Comparison of ENCODE assay signal across 14 cellular contexts in genomic region chr6:36138667-36139066, GRCh38. TPM values are rescaled to one million over a fixed set of nuclear protein-coding genes. Genes with fewer than 3 reads are reported as not detected.
DNase-seq lines count a peak whose midpoint lies in the region; ATAC-seq and TF ChIP-seq lines count a peak whose summit lies in the region.
"Had no signal": no experiment of that assay in that cellular context is flagged by ENCODE, and none has a peak within 500 bp of the region (broad histone marks: within the 10 kb centered on the region; RNA-seq: fewer than 3 reads in every experiment).

No MANE protein-coding gene starts in this region.

- WGBS in sigmoid colon, 2 donors = 92 to 93% methylated on average over 15 of the region's 15 CpGs
- 89 to 92% (median 92%) methylated on average over 15 of the region's 15 CpGs for WGBS in psoas muscle, 3 donors

- H3K27me3 Mint-ChIP-seq in WTC11 (ENCODE audit: low read depth) = no peaks in the 10 kb centered on the region; the same call in 1 of the 2 replicates
- H3K27me3 Mint-ChIP-seq: CD8-positive, alpha-beta memory T cell had no signal

- peaks cover 23% of the 10 kb centered on the region for H3K4me1 Mint-ChIP-seq in WTC11

- no peak for TF ChIP-seq EP300 in sigmoid colon (IDR thresholded peaks at IDR 0.05)

- intact Hi-C loops in cardiac septum (cut with DNase I) = no loop called here
- intact Hi-C loops in left cardiac atrium (cut with DNase I) = no loop called here
- intact Hi-C loops in sigmoid colon (cut with DNase I) = no loop called here
- intact Hi-C loops in psoas muscle (cut with DNase I) = no loop called here

- no peaks in the 10 kb centered on the region for H3K36me3 Mint-ChIP-seq in WTC11

- ATAC-seq in left cardiac atrium (no peak), psoas muscle (no peak), WTC11 (no peak)

- CTCF ChIA-PET in WTC11 (lab: Charles Lee) = interaction anchor here (0.6 to 2.1 kb wide), 39 partner anchors 8 to 616 kb away, joined by 3 to 42 read pairs (median 5); partner anchors contain the start of genes BRPF3, MAPK13 and PNPLA1

- no peaks in the 10 kb centered on the region for H3K27me3 ChIP-seq in H7 (ENCODE audit: control insufficient read depth, insufficient read depth, low read length)
- no peaks in the 10 kb centered on the region for H3K27me3 ChIP-seq in sigmoid colon
- H3K27me3 ChIP-seq in psoas muscle (ENCODE audit: insufficient read depth in 3 of 3, low read length in 2 of 3) = no peaks in the 10 kb centered on the region

- POLR2A ChIA-PET in WTC11 (lab: Charles Lee) = interaction anchor here (0.6 to 1.0 kb wide), 2 partner anchors 7 to 445 kb away, joined by 3 to 7 read pairs; no protein-coding TSS in a partner anchor

- TF ChIP-seq CTCF in sigmoid colon (IDR thresholded peaks at IDR 0.05) (no peak), psoas muscle (IDR thresholded peaks at IDR 0.05) (no peak), WTC11 (IDR thresholded peaks at IDR 0.05) (no peak)

- TF ChIP-seq POLR2A in sigmoid colon (IDR thresholded peaks at IDR 0.05) = no peak

- H3K4me3 Mint-ChIP-seq in WTC11 = no peak overlapping the region
- H3K4me3 Mint-ChIP-seq: CD14-positive monocyte; CD8-positive, alpha-beta memory T cell; HFFc6 had no signal

- H3K9me3 ChIP-seq in sigmoid colon = no peaks in the 10 kb centered on the region
- H3K9me3 ChIP-seq in psoas muscle = no peaks in the 10 kb centered on the region
- H3K9me3 ChIP-seq: Caco-2 had no signal

- DNase-seq in cardiac septum (ENCODE audit: low spot score) = peak; percentile 49
- no peak for DNase-seq in left cardiac atrium
- DNase-seq in H7 = peak; percentile 28
- peak; percentile 10 for DNase-seq in sigmoid colon
- DNase-seq in psoas muscle = no peak
- DNase-seq in C1 segment of cervical spinal cord (lab: John Stamatoyannopoulos, UW) = no peak
- no peak for DNase-seq in WTC11 (ENCODE audit: low spot score)
- DNase-seq: 8988T; CD8-positive, alpha-beta memory T cell; GF-D8; HCEC 1CT; HFFc6 had no signal

- H3K27ac ChIP-seq in sigmoid colon (no peak overlapping the region), psoas muscle (no peak overlapping the region)

- H3K4me3 ChIP-seq in H7 (ENCODE audit: insufficient read depth, low read depth, low read length) (no peak overlapping the region), sigmoid colon (no peak overlapping the region), psoas muscle (no peak overlapping the region)

- peaks cover 7% of the 10 kb centered on the region for H3K36me3 ChIP-seq in H7 (replicated peaks; ENCODE audit: control insufficient read depth, insufficient read depth, low read length)
- H3K36me3 ChIP-seq in sigmoid colon = no peaks in the 10 kb centered on the region
- H3K36me3 ChIP-seq in psoas muscle (ENCODE audit: insufficient read depth in 1 of 2, low read depth in 1 of 2) = no peaks in the 10 kb centered on the region

- no peaks in the 10 kb centered on the region for H3K4me1 ChIP-seq in sigmoid colon
- H3K4me1 ChIP-seq in psoas muscle = peaks cover 14% of the 10 kb centered on the region
- H3K4me1 ChIP-seq: Caco-2 had no signal

- no peaks in the 10 kb centered on the region for H3K9me3 Mint-ChIP-seq in WTC11
- H3K9me3 Mint-ChIP-seq: CD8-positive, alpha-beta memory T cell; HFFc6 had no signal

- no peak overlapping the region for H3K27ac Mint-ChIP-seq in WTC11
- H3K27ac Mint-ChIP-seq: HFFc6 had no signal

TF ChIP-seq in WTC11, 78 proteins besides CTCF, POLR2A, EP300 and RAD21:
- TF ChIP-seq ESRRA (CRISPR knock-in tag; IDR thresholded peaks at IDR 0.05; ENCODE audit: borderline replicate concordance) = no peak
- no peak for TF ChIP-seq IRF2 (CRISPR knock-in tag; IDR thresholded peaks at IDR 0.05; ENCODE audit: borderline replicate concordance, low read depth)
- TF ChIP-seq ZNF263 (CRISPR knock-in tag; IDR thresholded peaks at IDR 0.05; ENCODE audit: low read depth) = no peak
- TF ChIP-seq E2F1 (CRISPR knock-in tag; IDR thresholded peaks at IDR 0.05) = no peak
- TF ChIP-seq ZNF138 (CRISPR knock-in tag; conservative IDR thresholded peaks at IDR 0.05) = no peak
- no peak for TF ChIP-seq GTF2I (CRISPR knock-in tag; conservative IDR thresholded peaks at IDR 0.05)
- TF ChIP-seq ARID4B (CRISPR knock-in tag; IDR thresholded peaks at IDR 0.05; ENCODE audit: borderline replicate concordance) = no peak
TF ChIP-seq in WTC11: peak in this region for 0.

RNA-seq across cellular contexts. Expression of gene MAPK13, which starts 8.4 kb away (rescaled TPM):
- total RNA-seq in cardiac septum (1.6 TPM), left cardiac atrium (1 to 10 TPM; 1.9 to 4.6 TPM), sigmoid colon (1 to 10 TPM; 1.8 to 3.6 (median 2.8) TPM), psoas muscle (1 to 10 TPM in 3 of 4 donors, under 1 TPM in 1; 0.92 to 2.8 (median 1.6) TPM), WTC11 (2021) (13.6 to 17.8 TPM (median 17.0 TPM) in 3 replicates)
- total RNA-seq in H7 (2014; rRNA removed; shearing (Covaris generic)) = 3.2 TPM in 2 replicates
- polyA plus RNA-seq in sigmoid colon (100 to 1,000 TPM; 110 to 159 (median 151) TPM), psoas muscle (1 to 10 TPM in 1 of 3 donors, under 1 TPM in 2; 0.49 to 4.0 (median 0.52) TPM)

RNA-seq across cellular contexts. Expression of gene BRPF3, which starts 57.9 kb away (rescaled TPM):
- total RNA-seq in cardiac septum (19.6 TPM), left cardiac atrium (10 to 100 TPM; 23.5 to 23.7 TPM), sigmoid colon (10 to 100 TPM; 11.2 to 35.3 (median 23.6) TPM), psoas muscle (10 to 100 TPM; 20.4 to 31.4 (median 21.9) TPM), WTC11 (2021) (30.4 to 32.2 TPM (median 31.3 TPM) in 3 replicates)
- 12.7 and 15.6 TPM in 2 replicates for total RNA-seq in H7 (2014; rRNA removed; shearing (Covaris generic))
- polyA plus RNA-seq in sigmoid colon (10 to 100 TPM; 24.9 to 41.8 (median 36.6) TPM), psoas muscle (10 to 100 TPM; 15.3 to 47.2 (median 17.3) TPM)

Comparison
In these comparisons a context has a peak if more than half of its experiments do, and no peak if none do; other contexts are left out.
1. DNase-seq: peak in cardiac septum (single experiment), H7 (single experiment) and sigmoid colon (single experiment); none in left cardiac atrium (single experiment), psoas muscle (0 of 2), C1 segment of cervical spinal cord (0 of 14) and WTC11 (single experiment).